Comparison of ENCODE assay signal across 6 cellular contexts in the genomic region with DNA sequence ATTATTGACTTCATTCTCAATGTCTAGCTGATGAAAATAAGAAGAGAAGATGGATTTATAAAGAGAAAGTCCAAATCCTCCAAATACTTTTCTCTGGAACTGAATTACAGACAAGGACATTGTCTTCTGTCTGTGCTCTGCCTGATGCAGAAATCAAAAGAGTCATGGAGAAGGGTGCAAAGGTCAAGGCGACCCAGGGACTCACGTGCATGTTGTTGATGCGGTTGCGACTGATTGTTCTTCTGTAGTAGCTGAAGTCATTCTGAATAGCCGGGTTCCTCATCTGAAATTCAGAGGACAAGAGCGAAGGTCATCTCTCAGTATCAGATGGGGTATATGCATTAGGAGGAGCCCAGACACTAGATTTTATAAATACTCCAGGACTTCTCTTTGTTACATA.
"Had no signal": no experiment of that assay in that cellular context is flagged by ENCODE, and none has a peak within 500 bp of the region (broad histone marks: within the 10 kb centered on the region; RNA-seq: fewer than 3 reads in every experiment).

No MANE protein-coding gene starts in this region.

- FAIRE-seq: HTR-8/SVneo, K562 had no signal

- ATAC-seq: K562 had no signal

- DNase-seq: IMR-90, KBM-7 had no signal

- H3K9me3 Mint-ChIP-seq: IgD-negative memory B cell had no signal

- H3K27me3 Mint-ChIP-seq: IgD-negative memory B cell had no signal

- H3K4me3 Mint-ChIP-seq: IgD-negative memory B cell had no signal

- H3K27ac ChIP-seq: HL-60 had no signal

- H3K4me3 ChIP-seq: K562 had no signal
